1 cellular context compared by ENCODE assay signal in the genomic region with DNA sequence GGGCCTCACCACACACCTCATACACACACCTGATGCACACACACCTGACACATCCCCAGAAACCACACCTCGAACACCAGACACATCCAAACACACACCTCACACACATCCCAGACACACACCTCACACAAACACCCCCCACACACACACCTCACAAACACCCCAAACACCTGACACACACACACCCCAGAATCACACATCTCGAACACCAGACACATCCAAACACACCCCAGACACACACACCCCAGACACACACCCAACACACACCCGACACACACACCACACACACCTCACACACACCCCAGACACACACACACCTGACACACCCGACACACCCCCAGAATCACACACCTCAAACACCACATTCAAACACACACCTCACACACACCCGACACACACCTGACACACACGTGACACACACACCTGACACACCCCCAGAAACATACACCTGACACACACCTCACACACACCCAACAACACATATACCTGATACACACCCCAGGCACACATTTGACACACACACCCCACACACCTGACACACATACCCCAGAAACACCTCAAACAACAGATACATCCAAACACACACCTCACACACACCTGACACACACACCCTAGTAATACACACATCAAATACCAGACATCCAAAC.
TF ChIP-seq lines count a peak whose summit lies in the region.

No MANE protein-coding gene starts in this region.

TF ChIP-seq in H1, 55 proteins besides CTCF, POLR2A, EP300 and RAD21:
- no peak for TF ChIP-seq USF2 (IDR thresholded peaks at IDR 0.05; ENCODE audit: low read length)
- no peak for TF ChIP-seq NRF1 (IDR thresholded peaks at IDR 0.05; ENCODE audit: low read depth, low read length)
- no peak for TF ChIP-seq RFX5 (IDR thresholded peaks at IDR 0.05; ENCODE audit: borderline replicate concordance, low read depth, low read length)
- TF ChIP-seq GTF2F1 (IDR thresholded peaks at IDR 0.05; ENCODE audit: borderline replicate concordance, low read depth, low read length): no peak
- no peak for TF ChIP-seq MAFK (IDR thresholded peaks at IDR 0.05; ENCODE audit: low read depth, low read length)
